1 cellular context compared by ENCODE assay signal in the genomic region with DNA sequence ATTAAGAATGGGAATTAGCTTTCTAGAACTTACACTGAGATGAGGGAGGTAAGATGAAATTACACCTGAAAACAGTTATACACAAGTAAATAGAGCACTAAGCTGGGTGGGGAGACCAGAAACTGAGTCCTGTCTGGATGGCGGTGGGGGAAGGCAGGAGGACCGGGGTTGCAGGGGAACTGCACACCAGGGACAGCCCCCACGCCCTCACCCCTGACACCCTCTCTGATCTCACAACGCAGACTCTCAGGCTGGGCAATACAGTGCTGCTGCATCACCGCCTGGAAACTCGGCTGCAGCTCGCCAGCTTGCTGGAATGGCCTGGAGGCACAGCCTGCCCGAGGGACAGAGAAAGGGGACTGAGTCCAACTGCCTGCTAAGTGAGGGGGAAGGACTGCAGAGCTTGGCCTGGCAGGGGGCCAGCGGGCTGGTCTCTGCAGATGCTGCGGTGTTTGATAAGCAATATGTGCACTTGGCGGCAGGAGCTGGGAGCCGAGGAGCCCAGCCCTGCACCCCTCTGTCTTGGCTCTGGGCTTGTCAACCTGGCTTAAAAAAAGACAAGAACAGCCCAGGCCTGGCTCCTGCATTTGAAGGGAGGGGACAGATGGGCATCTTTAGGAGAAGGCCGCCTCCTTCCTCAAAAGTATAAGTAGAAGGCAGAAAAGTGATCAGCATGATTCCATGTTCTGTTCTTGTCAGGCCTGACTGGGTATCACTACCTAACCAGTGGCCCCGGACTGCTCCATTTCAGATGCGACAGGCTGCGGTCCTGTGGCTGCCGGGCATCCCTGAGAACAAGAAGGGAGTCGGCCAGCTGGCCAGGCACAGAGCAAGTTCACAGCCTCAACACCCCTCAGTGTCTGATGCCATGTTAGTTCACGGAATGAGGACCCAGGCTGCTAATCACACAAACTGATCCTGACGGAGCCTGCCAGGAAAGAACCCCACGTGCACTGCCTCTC.
TF ChIP-seq lines count a peak whose summit lies in the region.

No MANE protein-coding gene starts in this region.

TF ChIP-seq in K562, 482 proteins besides CTCF, POLR2A, EP300 and RAD21 (continued from another document and continues in another):
- TF ChIP-seq, protein P1, sequence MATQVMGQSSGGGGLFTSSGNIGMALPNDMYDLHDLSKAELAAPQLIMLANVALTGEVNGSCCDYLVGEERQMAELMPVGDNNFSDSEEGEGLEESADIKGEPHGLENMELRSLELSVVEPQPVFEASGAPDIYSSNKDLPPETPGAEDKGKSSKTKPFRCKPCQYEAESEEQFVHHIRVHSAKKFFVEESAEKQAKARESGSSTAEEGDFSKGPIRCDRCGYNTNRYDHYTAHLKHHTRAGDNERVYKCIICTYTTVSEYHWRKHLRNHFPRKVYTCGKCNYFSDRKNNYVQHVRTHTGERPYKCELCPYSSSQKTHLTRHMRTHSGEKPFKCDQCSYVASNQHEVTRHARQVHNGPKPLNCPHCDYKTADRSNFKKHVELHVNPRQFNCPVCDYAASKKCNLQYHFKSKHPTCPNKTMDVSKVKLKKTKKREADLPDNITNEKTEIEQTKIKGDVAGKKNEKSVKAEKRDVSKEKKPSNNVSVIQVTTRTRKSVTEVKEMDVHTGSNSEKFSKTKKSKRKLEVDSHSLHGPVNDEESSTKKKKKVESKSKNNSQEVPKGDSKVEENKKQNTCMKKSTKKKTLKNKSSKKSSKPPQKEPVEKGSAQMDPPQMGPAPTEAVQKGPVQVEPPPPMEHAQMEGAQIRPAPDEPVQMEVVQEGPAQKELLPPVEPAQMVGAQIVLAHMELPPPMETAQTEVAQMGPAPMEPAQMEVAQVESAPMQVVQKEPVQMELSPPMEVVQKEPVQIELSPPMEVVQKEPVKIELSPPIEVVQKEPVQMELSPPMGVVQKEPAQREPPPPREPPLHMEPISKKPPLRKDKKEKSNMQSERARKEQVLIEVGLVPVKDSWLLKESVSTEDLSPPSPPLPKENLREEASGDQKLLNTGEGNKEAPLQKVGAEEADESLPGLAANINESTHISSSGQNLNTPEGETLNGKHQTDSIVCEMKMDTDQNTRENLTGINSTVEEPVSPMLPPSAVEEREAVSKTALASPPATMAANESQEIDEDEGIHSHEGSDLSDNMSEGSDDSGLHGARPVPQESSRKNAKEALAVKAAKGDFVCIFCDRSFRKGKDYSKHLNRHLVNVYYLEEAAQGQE (CRISPR knock-in tag; IDR thresholded peaks at IDR 0.05; ENCODE audit: low read depth), result no peak
- TF ChIP-seq, protein P2, sequence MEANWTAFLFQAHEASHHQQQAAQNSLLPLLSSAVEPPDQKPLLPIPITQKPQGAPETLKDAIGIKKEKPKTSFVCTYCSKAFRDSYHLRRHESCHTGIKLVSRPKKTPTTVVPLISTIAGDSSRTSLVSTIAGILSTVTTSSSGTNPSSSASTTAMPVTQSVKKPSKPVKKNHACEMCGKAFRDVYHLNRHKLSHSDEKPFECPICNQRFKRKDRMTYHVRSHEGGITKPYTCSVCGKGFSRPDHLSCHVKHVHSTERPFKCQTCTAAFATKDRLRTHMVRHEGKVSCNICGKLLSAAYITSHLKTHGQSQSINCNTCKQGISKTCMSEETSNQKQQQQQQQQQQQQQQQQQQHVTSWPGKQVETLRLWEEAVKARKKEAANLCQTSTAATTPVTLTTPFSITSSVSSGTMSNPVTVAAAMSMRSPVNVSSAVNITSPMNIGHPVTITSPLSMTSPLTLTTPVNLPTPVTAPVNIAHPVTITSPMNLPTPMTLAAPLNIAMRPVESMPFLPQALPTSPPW (CRISPR knock-in tag; IDR thresholded peaks at IDR 0.05), result no peak
- TF ChIP-seq, protein P3, sequence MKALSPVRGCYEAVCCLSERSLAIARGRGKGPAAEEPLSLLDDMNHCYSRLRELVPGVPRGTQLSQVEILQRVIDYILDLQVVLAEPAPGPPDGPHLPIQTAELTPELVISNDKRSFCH (CRISPR knock-in tag; IDR thresholded peaks at IDR 0.05), result no peak
- TF ChIP-seq, protein P3 (tag; IDR thresholded peaks at IDR 0.05), result no peak
- no peak for TF ChIP-seq ZNF780A (CRISPR knock-in tag; IDR thresholded peaks at IDR 0.05)
- no peak for TF ChIP-seq CHD2 (IDR thresholded peaks at IDR 0.05; ENCODE audit: low read depth, low read length)
- TF ChIP-seq, protein P4, sequence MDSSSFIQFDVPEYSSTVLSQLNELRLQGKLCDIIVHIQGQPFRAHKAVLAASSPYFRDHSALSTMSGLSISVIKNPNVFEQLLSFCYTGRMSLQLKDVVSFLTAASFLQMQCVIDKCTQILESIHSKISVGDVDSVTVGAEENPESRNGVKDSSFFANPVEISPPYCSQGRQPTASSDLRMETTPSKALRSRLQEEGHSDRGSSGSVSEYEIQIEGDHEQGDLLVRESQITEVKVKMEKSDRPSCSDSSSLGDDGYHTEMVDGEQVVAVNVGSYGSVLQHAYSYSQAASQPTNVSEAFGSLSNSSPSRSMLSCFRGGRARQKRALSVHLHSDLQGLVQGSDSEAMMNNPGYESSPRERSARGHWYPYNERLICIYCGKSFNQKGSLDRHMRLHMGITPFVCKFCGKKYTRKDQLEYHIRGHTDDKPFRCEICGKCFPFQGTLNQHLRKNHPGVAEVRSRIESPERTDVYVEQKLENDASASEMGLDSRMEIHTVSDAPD (CRISPR knock-in tag; IDR thresholded peaks at IDR 0.05), result no peak
- no peak for TF ChIP-seq TAF1 (IDR thresholded peaks at IDR 0.05; ENCODE audit: control insufficient read depth, extremely low read depth, insufficient read depth, low read length, severe bottlenecking)
- no peak for TF ChIP-seq HLTF (IDR thresholded peaks at IDR 0.05)
- TF ChIP-seq ZNF589 (CRISPR knock-in tag; IDR thresholded peaks at IDR 0.05; ENCODE audit: low read depth), result no peak
- no peak for TF ChIP-seq NFATC3 (IDR thresholded peaks at IDR 0.05)
- no peak for TF ChIP-seq U2AF2 (optimal IDR thresholded peaks at IDR 0.05; ENCODE audit: low read depth, low read length)
- no peak for TF ChIP-seq OTX1 (CRISPR knock-in tag; IDR thresholded peaks at IDR 0.05)
- TF ChIP-seq RBBP5 (IDR thresholded peaks at IDR 0.05; ENCODE audit: borderline replicate concordance, insufficient read depth, low read length, poor library complexity, severe bottlenecking), result no peak
- no peak for TF ChIP-seq MCM5 (IDR thresholded peaks at IDR 0.05; ENCODE audit: low read depth)
- TF ChIP-seq PHF21A (IDR thresholded peaks at IDR 0.05; ENCODE audit: borderline replicate concordance, low read depth), result peak; percentile 57; the same call in 1 of the 2 replicates
- no peak for TF ChIP-seq RBM22 (IDR thresholded peaks at IDR 0.05; ENCODE audit: low read depth, low read length, poor library complexity, severe bottlenecking)
- TF ChIP-seq ZNF184 (CRISPR knock-in tag; IDR thresholded peaks at IDR 0.05), result no peak
- TF ChIP-seq, protein P5, sequence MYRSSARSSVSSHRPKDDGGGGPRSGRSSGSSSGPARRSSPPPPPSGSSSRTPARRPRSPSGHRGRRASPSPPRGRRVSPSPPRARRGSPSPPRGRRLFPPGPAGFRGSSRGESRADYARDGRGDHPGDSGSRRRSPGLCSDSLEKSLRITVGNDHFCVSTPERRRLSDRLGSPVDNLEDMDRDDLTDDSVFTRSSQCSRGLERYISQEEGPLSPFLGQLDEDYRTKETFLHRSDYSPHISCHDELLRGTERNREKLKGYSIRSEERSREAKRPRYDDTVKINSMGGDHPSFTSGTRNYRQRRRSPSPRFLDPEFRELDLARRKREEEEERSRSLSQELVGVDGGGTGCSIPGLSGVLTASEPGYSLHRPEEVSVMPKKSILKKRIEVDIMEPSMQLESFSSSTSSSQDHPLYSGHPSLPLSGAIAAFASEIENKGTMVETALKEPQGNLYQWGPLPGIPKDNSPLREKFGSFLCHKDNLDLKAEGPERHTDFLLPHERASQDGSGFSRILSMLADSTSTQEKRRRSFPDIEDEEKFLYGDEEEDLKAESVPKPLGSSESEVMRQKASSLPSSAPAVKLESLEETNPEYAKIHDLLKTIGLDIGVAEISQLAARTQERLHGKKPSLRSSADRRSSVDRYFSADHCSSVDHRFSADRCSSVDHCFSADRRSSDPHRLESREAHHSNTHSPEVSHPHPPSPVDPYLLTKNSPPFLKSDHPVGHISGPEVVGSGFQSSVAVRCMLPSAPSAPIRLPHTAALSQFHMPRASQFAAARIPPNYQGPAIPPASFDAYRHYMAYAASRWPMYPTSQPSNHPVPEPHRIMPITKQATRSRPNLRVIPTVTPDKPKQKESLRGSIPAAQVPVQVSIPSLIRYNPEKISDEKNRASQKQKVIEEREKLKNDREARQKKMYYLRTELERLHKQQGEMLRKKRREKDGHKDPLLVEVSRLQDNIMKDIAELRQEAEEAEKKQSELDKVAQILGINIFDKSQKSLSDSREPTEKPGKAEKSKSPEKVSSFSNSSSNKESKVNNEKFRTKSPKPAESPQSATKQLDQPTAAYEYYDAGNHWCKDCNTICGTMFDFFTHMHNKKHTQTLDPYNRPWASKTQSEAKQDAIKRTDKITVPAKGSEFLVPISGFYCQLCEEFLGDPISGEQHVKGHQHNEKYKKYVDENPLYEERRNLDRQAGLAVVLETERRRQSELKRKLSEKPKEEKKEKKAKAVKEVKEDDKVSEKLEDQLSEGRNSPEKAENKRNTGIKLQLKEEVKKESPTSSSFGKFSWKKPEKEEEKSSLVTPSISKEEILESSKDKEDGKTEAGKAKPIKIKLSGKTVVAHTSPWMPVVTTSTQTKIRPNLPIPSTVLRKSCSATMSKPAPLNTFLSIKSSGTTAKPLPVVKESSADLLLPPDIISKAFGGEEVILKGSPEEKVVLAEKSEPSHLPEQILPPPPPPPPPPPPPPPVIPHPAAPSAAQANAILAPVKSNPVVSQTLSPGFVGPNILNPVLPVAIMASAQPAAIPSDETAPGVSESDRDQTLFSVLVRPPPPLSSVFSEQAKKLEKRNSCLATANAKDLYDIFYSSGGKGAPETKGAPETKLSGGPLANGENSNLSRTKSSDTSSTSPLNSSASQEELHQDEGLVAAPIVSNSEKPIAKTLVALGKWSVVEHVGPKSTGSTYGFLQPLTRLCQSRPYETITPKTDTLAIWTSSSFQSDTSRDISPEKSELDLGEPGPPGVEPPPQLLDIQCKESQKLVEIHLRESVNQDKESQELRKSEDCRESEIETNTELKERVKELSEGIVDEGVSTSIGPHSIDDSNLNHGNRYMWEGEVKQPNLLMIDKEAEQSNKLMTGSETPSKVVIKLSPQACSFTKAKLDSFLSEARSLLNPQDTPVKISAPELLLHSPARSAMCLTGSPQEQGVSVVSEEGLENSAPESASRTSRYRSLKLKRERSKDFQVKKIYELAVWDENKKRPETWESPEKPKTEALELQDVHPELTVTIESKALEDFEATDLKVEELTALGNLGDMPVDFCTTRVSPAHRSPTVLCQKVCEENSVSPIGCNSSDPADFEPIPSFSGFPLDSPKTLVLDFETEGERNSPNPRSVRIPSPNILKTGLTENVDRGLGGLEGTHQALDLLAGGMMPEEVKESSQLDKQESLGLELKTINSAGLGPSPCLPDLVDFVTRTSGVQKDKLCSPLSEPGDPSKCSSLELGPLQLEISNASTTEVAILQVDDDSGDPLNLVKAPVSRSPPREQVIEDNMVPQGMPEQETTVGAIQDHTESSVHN (IDR thresholded peaks at IDR 0.05; ENCODE audit: borderline replicate concordance in 1 of 2, low read depth in 1 of 2), result no peak
- TF ChIP-seq MAFK (IDR thresholded peaks at IDR 0.05; ENCODE audit: low read length), result no peak
- TF ChIP-seq ZKSCAN3 (CRISPR knock-in tag; IDR thresholded peaks at IDR 0.05), result no peak
- TF ChIP-seq E2F6 (IDR thresholded peaks at IDR 0.05; ENCODE audit: borderline replicate concordance in 1 of 2, extremely low read depth in 1 of 2, insufficient read depth in 1 of 2, insufficient read length in 1 of 2, low read depth in 1 of 2, low read length in 1 of 2, poor library complexity in 1 of 2, severe bottlenecking in 1 of 2), result peak in 1 of 2 experiments; percentile 14
- TF ChIP-seq FOSL1 (tag; conservative IDR thresholded peaks at IDR 0.05), result no peak
- TF ChIP-seq HOXB6 (CRISPR knock-in tag; IDR thresholded peaks at IDR 0.05; ENCODE audit: borderline replicate concordance), result no peak
- TF ChIP-seq ATF1 (CRISPR knock-in tag; IDR thresholded peaks at IDR 0.05), result no peak
- no peak for TF ChIP-seq ATF1 (tag; IDR thresholded peaks at IDR 0.05)
- TF ChIP-seq, protein P6, sequence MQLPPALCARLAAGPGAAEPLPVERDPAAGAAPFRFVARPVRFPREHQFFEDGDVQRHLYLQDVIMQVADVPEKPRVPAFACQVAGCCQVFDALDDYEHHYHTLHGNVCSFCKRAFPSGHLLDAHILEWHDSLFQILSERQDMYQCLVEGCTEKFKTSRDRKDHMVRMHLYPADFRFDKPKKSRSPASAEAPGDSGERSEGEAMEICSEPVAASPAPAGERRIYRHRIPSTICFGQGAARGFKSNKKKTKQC (CRISPR knock-in tag; IDR thresholded peaks at IDR 0.05), result no peak
- TF ChIP-seq ADNP (tag; IDR thresholded peaks at IDR 0.05), result no peak
- TF ChIP-seq ZNF232 (CRISPR knock-in tag; IDR thresholded peaks at IDR 0.05), result no peak
- peak in 1 of 2 experiments; percentile 52; a peak in 1 of 4 replicates for TF ChIP-seq HDAC1 (IDR thresholded peaks at IDR 0.05)
- TF ChIP-seq ATF7 (IDR thresholded peaks at IDR 0.05), result no peak
- no peak for TF ChIP-seq ZNF175 (CRISPR knock-in tag; IDR thresholded peaks at IDR 0.05; ENCODE audit: low read depth)
- no peak for TF ChIP-seq ZNF561 (CRISPR knock-in tag; conservative IDR thresholded peaks at IDR 0.05)
- TF ChIP-seq C11orf30 (IDR thresholded peaks at IDR 0.05; ENCODE audit: low read depth), result no peak
- no peak for TF ChIP-seq FOXP1 (CRISPR knock-in tag; IDR thresholded peaks at IDR 0.05)
- TF ChIP-seq DNMT1 (IDR thresholded peaks at IDR 0.05), result no peak
